4 cellular contexts compared by ENCODE assay signal in genomic region chr16:20626971-20627370, GRCh38.
A peak's percentile ranks its signal among the peaks of the same experiment; 100 is the strongest.
TF ChIP-seq lines count a peak whose summit lies in the region.

No MANE protein-coding gene starts in this region.

TF ChIP-seq in A549, 52 proteins besides CTCF, POLR2A, EP300 and RAD21:
- peak; percentile 94 for TF ChIP-seq MAFK (IDR thresholded peaks at IDR 0.05; ENCODE audit: partially characterized antibody)
- no peak for TF ChIP-seq SREBF2 (IDR thresholded peaks at IDR 0.05)
- no peak for TF ChIP-seq REST (IDR thresholded peaks at IDR 0.05)
- no peak for TF ChIP-seq FOXS1 (CRISPR knock-in tag; IDR thresholded peaks at IDR 0.05)
- TF ChIP-seq HOXA7 (CRISPR knock-in tag; IDR thresholded peaks at IDR 0.05), result no peak
- TF ChIP-seq KDM1A (IDR thresholded peaks at IDR 0.05; ENCODE audit: low read depth), result no peak
TF ChIP-seq in A549: peak in this region for 1.

TF ChIP-seq in GM23338, 12 proteins besides CTCF, POLR2A, EP300 and RAD21 (continues in another document):
- TF ChIP-seq POLR2AphosphoS5 (IDR thresholded peaks at IDR 0.05; ENCODE audit: low read depth), result no peak
- no peak for TF ChIP-seq ZNF114 (CRISPR knock-in tag; IDR thresholded peaks at IDR 0.05)
- no peak for TF ChIP-seq REST (IDR thresholded peaks at IDR 0.05; ENCODE audit: unreplicated experiment)
- TF ChIP-seq STAT1 (IDR thresholded peaks at IDR 0.05; ENCODE audit: unreplicated experiment), result no peak
- TF ChIP-seq NANOG (IDR thresholded peaks at IDR 0.05; ENCODE audit: borderline replicate concordance), result no peak
- TF ChIP-seq ZNF331 (CRISPR knock-in tag; IDR thresholded peaks at IDR 0.05; ENCODE audit: low read depth), result no peak
- TF ChIP-seq JUNB (IDR thresholded peaks at IDR 0.05; ENCODE audit: unreplicated experiment), result no peak
- TF ChIP-seq EZH2phosphoT487 (IDR thresholded peaks at IDR 0.05; ENCODE audit: unreplicated experiment), result no peak
- no peak for TF ChIP-seq CREB1 (CRISPR knock-in tag; IDR thresholded peaks at IDR 0.05; ENCODE audit: low read depth)

TF ChIP-seq in IMR-90, 13 proteins besides CTCF, POLR2A, EP300 and RAD21:
- TF ChIP-seq MXI1 (IDR thresholded peaks at IDR 0.05; ENCODE audit: borderline replicate concordance, low read depth, low read length), result no peak
- peak; percentile 89 for TF ChIP-seq MAFK (IDR thresholded peaks at IDR 0.05; ENCODE audit: low read depth, low read length)
- no peak for TF ChIP-seq RFX5 (IDR thresholded peaks at IDR 0.05; ENCODE audit: low read depth, low read length)

TF ChIP-seq in H1, 55 proteins besides CTCF, POLR2A, EP300 and RAD21:
- TF ChIP-seq MAFK (IDR thresholded peaks at IDR 0.05; ENCODE audit: low read depth, low read length) (peak; percentile 70), CBX8 (IDR thresholded peaks at IDR 0.05; ENCODE audit: borderline replicate concordance, low read depth, low read length) (no peak)
